Comparison of ENCODE assay signal across 18 cellular contexts in genomic region chr14:20417250-20418186, GRCh38. TPM values are rescaled to one million over a fixed set of nuclear protein-coding genes. Genes with fewer than 3 reads are reported as not detected.
DNase-seq lines count a peak whose midpoint lies in the region; ATAC-seq, FAIRE-seq and TF ChIP-seq lines count a peak whose summit lies in the region.
"Had no signal": no experiment of that assay in that cellular context is flagged by ENCODE, and none has a peak within 500 bp of the region (broad histone marks: within the 10 kb centered on the region; RNA-seq: fewer than 3 reads in every experiment).

No MANE protein-coding gene starts in this region.

- CTCF ChIA-PET in HEK293 (lab: Yijun Ruan, JAX), result interaction anchor here (0.6 kb wide), 1 partner anchor 79 kb away, joined by 3 read pairs; no protein-coding TSS in a partner anchor

- H3K27me3 ChIP-seq in colonic mucosa, result no peaks in the 10 kb centered on the region
- H3K27me3 ChIP-seq: uterus had no signal

- no peak for ATAC-seq in GM18867 (IDR thresholded peaks at IDR 0.05; ENCODE audit: unreplicated experiment)
- no peak for ATAC-seq in GM19452 (IDR thresholded peaks at IDR 0.05; ENCODE audit: unreplicated experiment)
- ATAC-seq: activated CD8-positive, alpha-beta T cell treated with anti-CD3 and anti-CD28 coated beads for 36 hours; Panc1 had no signal

- H3K27ac ChIP-seq in 22Rv1 (peak overlapping the region; percentile 70), HEK293 (ENCODE audit: extremely low read depth, low read depth, low read length) (no peak overlapping the region), colonic mucosa (peak overlapping the region; percentile 91)
- H3K27ac ChIP-seq: uterus had no signal

- H3K4me3 ChIP-seq in HEK293 (ENCODE audit: low read depth, low read length) (no peak overlapping the region), colonic mucosa (no peak overlapping the region)
- H3K4me3 ChIP-seq: uterus had no signal

- H3K36me3 ChIP-seq in HEK293 (ENCODE audit: control insufficient read depth in 2 of 2, insufficient read depth in 1 of 2, low read length in 2 of 2) (no peaks in the 10 kb centered on the region), colonic mucosa (no peaks in the 10 kb centered on the region)
- H3K36me3 ChIP-seq: uterus had no signal

- DNase-seq in NCI-H2107 treated with DMSO at 0.1 percent for 48 hours (lab: John Stamatoyannopoulos, UW; ENCODE audit: unreplicated experiment), result peak; percentile 89
- DNase-seq in colonic mucosa, result no peak
- DNase-seq in GM19239 (ENCODE audit: insufficient read length, low spot score), result no peak
- no peak for DNase-seq in activated CD4-positive, alpha-beta T cell treated with anti-CD3 and anti-CD28 coated beads for 48 hours
- DNase-seq: activated CD8-positive, alpha-beta T cell treated with anti-CD3 and anti-CD28 coated beads for 36 hours; effector memory CD4-positive, alpha-beta T cell; mesendoderm; SW 1271; uterus had no signal

- intact Hi-C loops in colonic mucosa (cut with DNase I), result loop anchor here (10.0 kb wide), 2 partner anchors 187 to 267 kb away; partner anchors contain the start of genes ANG and RNASE4

- TF ChIP-seq CTCF in 22Rv1 (IDR thresholded peaks at IDR 0.05), result no peak
- TF ChIP-seq CTCF in HEK293 (tag by site-specific recombination; IDR thresholded peaks at IDR 0.05), result no peak
- no peak for TF ChIP-seq CTCF in colonic mucosa (IDR thresholded peaks at IDR 0.05)

- POLR2A ChIA-PET in HEK293 (lab: Yijun Ruan, JAX), result interaction anchor here (0.6 to 1.1 kb wide), 3 partner anchors 39 to 112 kb away, joined by 3 to 10 read pairs (median 3); partner anchors contain the start of gene PIP4P1

- H3K4me1 ChIP-seq in HEK293 (ENCODE audit: control insufficient read depth, insufficient read depth, low read length) (peaks cover 11% of the 10 kb centered on the region), colonic mucosa (peaks cover 10% of the 10 kb centered on the region)
- H3K4me1 ChIP-seq: uterus had no signal

- FAIRE-seq in GM19239 (lab: Jason Lieb, UNC), result no peak
- FAIRE-seq: H54, keratinocyte had no signal

- no peaks in the 10 kb centered on the region for H3K9me3 ChIP-seq in HEK293 (ENCODE audit: control insufficient read depth, insufficient read depth, low read depth, low read length)
- no peaks in the 10 kb centered on the region for H3K9me3 ChIP-seq in colonic mucosa
- H3K9me3 ChIP-seq: uterus had no signal

- peak overlapping the region in 1 of 2 donors; percentile 68 for H3K9ac ChIP-seq in colonic mucosa (ENCODE audit: low read depth in 2 of 2, low read length in 2 of 2)

TF ChIP-seq in HEK293, 187 proteins besides CTCF, POLR2A, EP300 and RAD21 (continues in another document):
- TF ChIP-seq ZNF211 (tag by site-specific recombination; IDR thresholded peaks at IDR 0.05; ENCODE audit: low read depth) (no peak), KLF8 (tag by site-specific recombination; IDR thresholded peaks at IDR 0.05) (no peak), OSR2 (tag by site-specific recombination; IDR thresholded peaks at IDR 0.05) (peak; percentile 72), ZNF548 (tag by site-specific recombination; IDR thresholded peaks at IDR 0.05) (no peak), ZNF133 (tag by site-specific recombination; IDR thresholded peaks at IDR 0.05) (no peak), GLI2 (tag by site-specific recombination; IDR thresholded peaks at IDR 0.05; ENCODE audit: borderline replicate concordance, low read depth) (no peak), PRDM10 (tag by site-specific recombination; IDR thresholded peaks at IDR 0.05) (no peak), ZNF280C (tag by site-specific recombination; IDR thresholded peaks at IDR 0.05) (no peak), ZNF747 (tag by site-specific recombination; IDR thresholded peaks at IDR 0.05) (no peak)
- TF ChIP-seq, protein P1, sequence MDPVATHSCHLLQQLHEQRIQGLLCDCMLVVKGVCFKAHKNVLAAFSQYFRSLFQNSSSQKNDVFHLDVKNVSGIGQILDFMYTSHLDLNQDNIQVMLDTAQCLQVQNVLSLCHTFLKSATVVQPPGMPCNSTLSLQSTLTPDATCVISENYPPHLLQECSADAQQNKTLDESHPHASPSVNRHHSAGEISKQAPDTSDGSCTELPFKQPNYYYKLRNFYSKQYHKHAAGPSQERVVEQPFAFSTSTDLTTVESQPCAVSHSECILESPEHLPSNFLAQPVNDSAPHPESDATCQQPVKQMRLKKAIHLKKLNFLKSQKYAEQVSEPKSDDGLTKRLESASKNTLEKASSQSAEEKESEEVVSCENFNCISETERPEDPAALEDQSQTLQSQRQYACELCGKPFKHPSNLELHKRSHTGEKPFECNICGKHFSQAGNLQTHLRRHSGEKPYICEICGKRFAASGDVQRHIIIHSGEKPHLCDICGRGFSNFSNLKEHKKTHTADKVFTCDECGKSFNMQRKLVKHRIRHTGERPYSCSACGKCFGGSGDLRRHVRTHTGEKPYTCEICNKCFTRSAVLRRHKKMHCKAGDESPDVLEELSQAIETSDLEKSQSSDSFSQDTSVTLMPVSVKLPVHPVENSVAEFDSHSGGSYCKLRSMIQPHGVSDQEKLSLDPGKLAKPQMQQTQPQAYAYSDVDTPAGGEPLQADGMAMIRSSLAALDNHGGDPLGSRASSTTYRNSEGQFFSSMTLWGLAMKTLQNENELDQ (tag by site-specific recombination; IDR thresholded peaks at IDR 0.05; ENCODE audit: low read depth), result no peak
- TF ChIP-seq, protein P2, sequence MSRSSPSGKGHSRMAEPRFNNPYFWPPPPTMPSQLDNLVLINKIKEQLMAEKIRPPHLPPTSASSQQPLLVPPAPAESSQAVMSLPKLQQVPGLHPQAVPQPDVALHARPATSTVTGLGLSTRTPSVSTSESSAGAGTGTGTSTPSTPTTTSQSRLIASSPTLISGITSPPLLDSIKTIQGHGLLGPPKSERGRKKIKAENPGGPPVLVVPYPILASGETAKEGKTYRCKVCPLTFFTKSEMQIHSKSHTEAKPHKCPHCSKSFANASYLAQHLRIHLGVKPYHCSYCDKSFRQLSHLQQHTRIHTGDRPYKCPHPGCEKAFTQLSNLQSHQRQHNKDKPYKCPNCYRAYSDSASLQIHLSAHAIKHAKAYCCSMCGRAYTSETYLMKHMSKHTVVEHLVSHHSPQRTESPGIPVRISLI (tag by site-specific recombination; IDR thresholded peaks at IDR 0.05), result peak; percentile 65; the same call in 1 of the 2 replicates
- TF ChIP-seq, protein P3, sequence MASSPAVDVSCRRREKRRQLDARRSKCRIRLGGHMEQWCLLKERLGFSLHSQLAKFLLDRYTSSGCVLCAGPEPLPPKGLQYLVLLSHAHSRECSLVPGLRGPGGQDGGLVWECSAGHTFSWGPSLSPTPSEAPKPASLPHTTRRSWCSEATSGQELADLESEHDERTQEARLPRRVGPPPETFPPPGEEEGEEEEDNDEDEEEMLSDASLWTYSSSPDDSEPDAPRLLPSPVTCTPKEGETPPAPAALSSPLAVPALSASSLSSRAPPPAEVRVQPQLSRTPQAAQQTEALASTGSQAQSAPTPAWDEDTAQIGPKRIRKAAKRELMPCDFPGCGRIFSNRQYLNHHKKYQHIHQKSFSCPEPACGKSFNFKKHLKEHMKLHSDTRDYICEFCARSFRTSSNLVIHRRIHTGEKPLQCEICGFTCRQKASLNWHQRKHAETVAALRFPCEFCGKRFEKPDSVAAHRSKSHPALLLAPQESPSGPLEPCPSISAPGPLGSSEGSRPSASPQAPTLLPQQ (tag by site-specific recombination; IDR thresholded peaks at IDR 0.05), result no peak

RNA-seq across cellular contexts. Expression of gene TEP1, which starts 4.2 kb away (rescaled TPM):
- total RNA-seq in colonic mucosa, result 10 to 100 TPM; 53.7 to 71.3 TPM

RNA-seq across cellular contexts. Expression of gene KLHL33, which starts 18.4 kb away (rescaled TPM):
- total RNA-seq in colonic mucosa, result under 1 TPM; 0.05 TPM
- total RNA-seq: NCI-H460, renal cortical epithelial cell had no signal

RNA-seq across cellular contexts. Expression of gene OSGEP, which starts 37.1 kb away (rescaled TPM):
- total RNA-seq in colonic mucosa, result 10 to 100 TPM; 26.9 to 42.0 TPM

RNA-seq across cellular contexts. Expression of gene APEX1, which starts 37.5 kb away (rescaled TPM):
- total RNA-seq in colonic mucosa, result 100 to 1,000 TPM; 119 to 169 TPM

RNA-seq across cellular contexts. Expression of gene PIP4P1, which starts 43.7 kb away (rescaled TPM):
- total RNA-seq in colonic mucosa, result 10 to 100 TPM; 30.3 to 54.6 TPM
